ENCODE assay signal across 20 cellular contexts in genomic region chr1:31368611-31369107, GRCh38. TPM values are rescaled to one million over a fixed set of nuclear protein-coding genes. Genes with fewer than 3 reads are reported as not detected.
DNase-seq lines count a peak whose midpoint lies in the region; ATAC-seq and TF ChIP-seq lines count a peak whose summit lies in the region.
"Had no signal": no experiment of that assay in that cellular context is flagged by ENCODE, and none has a peak within 500 bp of the region (broad histone marks: within the 10 kb centered on the region; RNA-seq: fewer than 3 reads in every experiment).

No MANE protein-coding gene starts in this region.

- H3K4me1 ChIP-seq in Peyer's patch (peaks cover 6 to 35% (median 11%) of the 10 kb centered on the region in 4 donors), left lung (peaks cover 12 to 13% of the 10 kb centered on the region in 2 donors)

- H3K4me3 ChIP-seq in Peyer's patch (no peak overlapping the region), left lung (no peak overlapping the region)

- TF ChIP-seq CTCF in Peyer's patch (IDR thresholded peaks at IDR 0.05) (no peak), glutamatergic neuron (IDR thresholded peaks at IDR 0.05; ENCODE audit: partially characterized antibody, unreplicated experiment) (no peak), left lung (IDR thresholded peaks at IDR 0.05) (no peak)

- H3K9me3 Mint-ChIP-seq in glutamatergic neuron (ENCODE audit: unreplicated experiment) = peaks cover 3% of the 10 kb centered on the region
- H3K9me3 Mint-ChIP-seq: immature natural killer cell had no signal

- H3K27ac Mint-ChIP-seq in glutamatergic neuron (ENCODE audit: unreplicated experiment) = no peak overlapping the region
- H3K27ac Mint-ChIP-seq: immature natural killer cell had no signal

- H3K36me3 ChIP-seq in Peyer's patch (peaks cover 0 to 17% (median 0%) of the 10 kb centered on the region in 3 donors), left lung (peaks cover 0 to 34% of the 10 kb centered on the region in 2 donors)

- intact Hi-C loops in left lung (cut with DNase I) = no loop called here

- H3K27me3 Mint-ChIP-seq in glutamatergic neuron (ENCODE audit: unreplicated experiment) = peaks cover 7% of the 10 kb centered on the region
- H3K27me3 Mint-ChIP-seq: activated naive CD8-positive, alpha-beta T cell had no signal

- peak; percentile 53 for ATAC-seq in left lung
- ATAC-seq in GM19467 (IDR thresholded peaks at IDR 0.05; ENCODE audit: unreplicated experiment) = no peak
- ATAC-seq in GM18868 (IDR thresholded peaks at IDR 0.05; ENCODE audit: unreplicated experiment) = no peak
- no peak for ATAC-seq in HG03469 (IDR thresholded peaks at IDR 0.05; ENCODE audit: unreplicated experiment)
- ATAC-seq: SK-N-SH treated with all-trans-retinoic acid at 6 μM for 48 hours had no signal

- H3K27ac ChIP-seq in Peyer's patch (peak overlapping the region in 1 of 4 donors; percentile 23), left lung (no peak overlapping the region), temporal lobe (ENCODE audit: low read depth, low read length) (peak overlapping the region; percentile 47)

- H3K36me3 Mint-ChIP-seq in glutamatergic neuron (ENCODE audit: unreplicated experiment) = peaks cover 5% of the 10 kb centered on the region

- TF ChIP-seq POLR2A in Peyer's patch (IDR thresholded peaks at IDR 0.05) = no peak

- peak in 2 of 3 donors; percentile 66 to 74 for DNase-seq in Peyer's patch
- no peak for DNase-seq in glutamatergic neuron
- DNase-seq in left lung = no peak
- DNase-seq in NCI-H2171 (lab: John Stamatoyannopoulos, UW) = no peak
- DNase-seq: activated CD4-positive, alpha-beta T cell treated with anti-CD3 and anti-CD28 coated beads, Interleukin-2, amount 50 U/mL, for 1 hour; activated T-cell treated with anti-CD3 and anti-CD28 coated beads, Interleukin-2, amount 50 U/mL, for 1 hour; AML-193; dermis blood vessel endothelial cell; immature natural killer cell; MV-4-11; NCI-H82; nucleus accumbens; stimulated activated CD4-positive, alpha-beta T cell treated with anti-CD3 and anti-CD28 coated beads, Interleukin-2, amount 100 ng/mL, for 24 hours had no signal

- H3K9me3 ChIP-seq in Peyer's patch (no peaks in the 10 kb centered on the region), left lung (no peaks in the 10 kb centered on the region)

- no peaks in the 10 kb centered on the region for H3K27me3 ChIP-seq in Peyer's patch
- peaks cover 0 to 11% of the 10 kb centered on the region in 2 donors for H3K27me3 ChIP-seq in left lung

- peak overlapping the region; percentile 38 for H3K4me3 Mint-ChIP-seq in glutamatergic neuron (ENCODE audit: unreplicated experiment)
- H3K4me3 Mint-ChIP-seq: activated naive CD8-positive, alpha-beta T cell; immature natural killer cell had no signal

- peaks cover 29% of the 10 kb centered on the region for H3K4me1 Mint-ChIP-seq in glutamatergic neuron (ENCODE audit: low read depth, unreplicated experiment)

RNA-seq across cellular contexts. Expression of gene FABP3, which starts 4.2 kb away (rescaled TPM):
- total RNA-seq in Peyer's patch (10 to 100 TPM in 1 of 4 donors, 1 to 10 TPM in 1, not detected in 2; 2.7 to 15.7 TPM), glutamatergic neuron (ENCODE audit: unreplicated experiment) (148 TPM), left lung (10 to 100 TPM; 17.1 to 71.0 TPM), temporal lobe (88.0 TPM)
- total RNA-seq: glomerular endothelial cell had no signal

RNA-seq across cellular contexts. Expression of gene SERINC2, which starts 44.4 kb away (rescaled TPM):
- total RNA-seq in Peyer's patch (100 to 1,000 TPM in 3 of 4 donors, 10 to 100 TPM in 1; 36.3 to 229 (median 210) TPM), glutamatergic neuron (ENCODE audit: unreplicated experiment) (36.4 TPM), left lung (100 to 1,000 TPM in 1 of 2 donors, 10 to 100 TPM in 1; 46.7 to 126 TPM), temporal lobe (0.49 TPM)

Comparison
In these comparisons a context has a peak if more than half of its experiments do, and no peak if none do; other contexts are left out.
1. DNase-seq: peak in Peyer's patch (2 of 3); none in glutamatergic neuron (single experiment), left lung (0 of 2) and NCI-H2171 (single experiment).
2. RNA of gene SERINC2, which starts 44.4 kb away (total RNA-seq): 36.3 to 229 TPM in Peyer's patch, 46.7 to 126 TPM in left lung and 36.4 TPM in glutamatergic neuron (single experiment); 0.49 TPM in temporal lobe (single experiment); every median in the first group is over 10 times any median in the second.